8 cellular contexts compared by ENCODE assay signal in the genomic region with DNA sequence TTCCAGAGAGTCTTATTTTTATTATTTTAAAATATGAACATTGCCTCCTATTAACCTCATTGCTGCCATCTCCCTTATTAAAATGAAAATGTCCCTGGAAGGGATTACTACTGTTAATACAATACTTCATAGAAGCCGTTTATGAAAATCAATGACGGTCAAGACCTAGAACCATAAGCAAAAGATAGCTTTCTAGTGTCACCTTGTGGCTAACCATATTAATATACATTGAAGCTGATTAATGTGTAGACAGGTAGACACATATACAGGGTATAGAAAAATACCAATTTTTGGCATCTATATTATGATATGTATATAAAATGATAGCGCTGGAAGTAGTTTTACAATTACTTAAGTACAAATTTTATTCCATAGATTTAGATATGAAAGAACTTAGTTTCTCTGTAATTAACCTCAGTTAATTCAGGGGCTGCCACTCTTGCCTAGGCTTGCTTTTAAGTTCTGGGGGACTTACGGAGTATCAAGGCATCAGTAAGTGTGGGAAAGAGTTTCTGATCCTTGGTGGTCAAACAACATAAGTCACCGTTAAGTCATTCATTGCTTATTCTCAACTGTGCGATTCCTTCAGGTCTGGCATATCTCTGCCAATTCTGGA. TPM values are rescaled to one million over a fixed set of nuclear protein-coding genes. Genes with fewer than 3 reads are reported as not detected.
A peak's percentile ranks its signal among the peaks of the same experiment; 100 is the strongest.
DNase-seq lines count a peak whose midpoint lies in the region; ATAC-seq and TF ChIP-seq lines count a peak whose summit lies in the region.

No MANE protein-coding gene starts in this region.

- in situ Hi-C loops in KBM-7 (cut with MboI; ENCODE audit: low pct_unique_long_range_greater_than_20kb, low sequenced_read_pairs) = loop anchor here (25.0 kb wide), 1 partner anchor 174 kb away; no protein-coding TSS in a partner anchor

- H3K27ac ChIP-seq in VCaP = no peak overlapping the region

- DNase-seq in EH (ENCODE audit: low read depth) (peak; percentile 57), KBM-7 (peak; percentile 29), lung microvascular endothelial cell (ENCODE audit: low read depth in 2 of 2) (peak; percentile 73 to 77), left colon (no peak), AG08396 (ENCODE audit: low spot score) (no peak)

- ATAC-seq in left colon (no peak), HG03139 (IDR thresholded peaks at IDR 0.05; ENCODE audit: unreplicated experiment) (no peak), GM19395 (IDR thresholded peaks at IDR 0.05; ENCODE audit: unreplicated experiment) (no peak)

- intact Hi-C loops in left colon (cut with DNase I, micrococcal nuclease) = loop anchor here in 1 of 2 donors (5.0 to 10.0 kb wide), 2 partner anchors 136 to 514 kb away; no protein-coding TSS in a partner anchor

- TF ChIP-seq CTCF in VCaP (conservative IDR thresholded peaks at IDR 0.05) = peak; percentile 81

RNA-seq across cellular contexts. Expression of a gene that starts 2.5 kb away (rescaled TPM):
- total RNA-seq in lung microvascular endothelial cell (25.3 and 37.1 TPM in 2 replicates), left colon (10 to 100 TPM; 22.3 to 23.2 TPM)

RNA-seq across cellular contexts. Expression of a gene that starts 22.7 kb away (rescaled TPM):
- total RNA-seq in lung microvascular endothelial cell (14.6 and 16.9 TPM in 2 replicates), left colon (1 to 10 TPM; 1.9 to 4.3 TPM)

Comparison
In these comparisons a context has a peak if more than half of its experiments do, and no peak if none do; other contexts are left out.
1. DNase-seq: peak in EH (single experiment), KBM-7 (single experiment) and lung microvascular endothelial cell (2 of 2); none in left colon (0 of 2) and AG08396 (single experiment).